20 cellular contexts compared by ENCODE assay signal in the genomic region with DNA sequence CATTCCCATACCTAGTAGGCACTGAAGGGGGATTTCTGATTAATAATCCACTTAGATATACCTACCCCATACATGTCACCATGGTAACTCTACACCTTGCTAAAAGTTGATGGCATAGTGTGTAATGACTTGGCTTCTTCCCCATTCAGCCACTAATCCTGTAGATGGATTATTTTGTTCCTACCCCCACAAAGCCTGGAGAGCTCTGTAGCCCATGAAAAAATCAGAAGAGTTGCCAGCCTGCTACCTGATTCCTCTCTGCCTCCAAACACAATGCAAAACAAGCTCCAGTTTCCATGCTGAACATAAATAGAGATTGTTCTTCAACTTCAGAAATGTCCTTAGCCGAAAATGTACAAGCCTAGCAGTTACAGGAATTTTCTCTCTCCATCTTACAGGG.
DNase-seq lines count a peak whose midpoint lies in the region; ATAC-seq, FAIRE-seq and TF ChIP-seq lines count a peak whose summit lies in the region.
"Had no signal": no experiment of that assay in that cellular context is flagged by ENCODE, and none has a peak within 500 bp of the region (broad histone marks: within the 10 kb centered on the region; RNA-seq: fewer than 3 reads in every experiment).

No MANE protein-coding gene starts in this region.

- no peak overlapping the region for H3K14ac ChIP-seq in IMR-90 (replicated peaks; ENCODE audit: low read depth, low read length)

- H3K23ac ChIP-seq in IMR-90 (ENCODE audit: low read depth, low read length): no peak overlapping the region

- no peaks in the 10 kb centered on the region for H3K79me2 ChIP-seq in keratinocyte (ENCODE audit: control insufficient read depth, insufficient read depth, low read length)

- no peak overlapping the region for H4K8ac ChIP-seq in IMR-90 (ENCODE audit: low read depth in 2 of 2, low read length in 2 of 2)

- H3K4me1 ChIP-seq in IMR-90 (ENCODE audit: control insufficient read depth, insufficient read depth, low read length): peaks cover 5% of the 10 kb centered on the region
- peaks cover 25% of the 10 kb centered on the region for H3K4me1 ChIP-seq in keratinocyte (ENCODE audit: control insufficient read depth, extremely low read depth, insufficient read depth, low read length)
- peaks cover 54 to 60% of the 10 kb centered on the region in 2 donors for H3K4me1 ChIP-seq in gastrocnemius medialis

- in situ Hi-C loops in IMR-90 (cut with MboI; ENCODE audit: low sequenced_read_pairs): no loop called here
- in situ Hi-C loops in gastrocnemius medialis (cut with MboI; ENCODE audit: low sequenced_read_pairs in 4 of 4): loop anchor here in 1 of 4 donors (25.0 kb wide), 1 partner anchor 1057 kb away; no protein-coding TSS in a partner anchor

- CTCF ChIA-PET in IMR-90 (lab: Yijun Ruan, JAX): interaction anchor here (0.9 kb wide), 1 partner anchor 11 kb away, joined by 4 read pairs; no protein-coding TSS in a partner anchor

- H3K27ac Mint-ChIP-seq in T-helper 17 cell: no peak overlapping the region
- H3K27ac Mint-ChIP-seq: CD14-positive monocyte, GM23338 had no signal

- no peak overlapping the region for H3K4me3 ChIP-seq in IMR-90 (ENCODE audit: insufficient read depth, low read depth, low read length)
- H3K4me3 ChIP-seq in keratinocyte (ENCODE audit: control insufficient read depth in 2 of 3, extremely low read depth in 1 of 3, insufficient read depth in 2 of 3, low read depth in 1 of 3, low read length in 3 of 3): no peak overlapping the region
- no peak overlapping the region for H3K4me3 ChIP-seq in gastrocnemius medialis
- H3K4me3 ChIP-seq: GM23338 had no signal

- H4K91ac ChIP-seq in IMR-90 (ENCODE audit: insufficient read depth, low read depth, low read length): no peak overlapping the region

- H3K79me1 ChIP-seq in IMR-90 (ENCODE audit: low read depth in 1 of 2, low read length in 2 of 2): no peaks in the 10 kb centered on the region

- H3K18ac ChIP-seq in IMR-90 (ENCODE audit: low read depth, low read length): no peak overlapping the region

- intact Hi-C loops in IMR-90 (cut with micrococcal nuclease): no loop called here
- intact Hi-C loops in gastrocnemius medialis (cut with DNase I; ENCODE audit: low total_unique reads): loop anchor here (10.0 kb wide), 1 partner anchor 1055 kb away; no protein-coding TSS in a partner anchor

- FAIRE-seq in keratinocyte (lab: Jason Lieb, UNC): peak; percentile 17

- H2BK5ac ChIP-seq in IMR-90 (ENCODE audit: low read depth, low read length, poor library complexity, severe bottlenecking): no peak overlapping the region

- no peak overlapping the region for H3K4me2 ChIP-seq in IMR-90 (ENCODE audit: low read depth, low read length)
- no peak overlapping the region for H3K4me2 ChIP-seq in keratinocyte (ENCODE audit: control insufficient read depth, extremely low read depth, insufficient read depth, low read depth, low read length)
- H3K4me2 ChIP-seq: GM23338 had no signal

- H3K9me1 ChIP-seq in IMR-90 (ENCODE audit: insufficient read depth, low read length): peaks cover 8% of the 10 kb centered on the region
- H3K9me1 ChIP-seq in keratinocyte (ENCODE audit: control insufficient read depth, extremely low read depth, insufficient read depth, low read length): no peaks in the 10 kb centered on the region

- no peaks in the 10 kb centered on the region for H4K20me1 ChIP-seq in IMR-90 (ENCODE audit: insufficient read depth, low read length)
- H4K20me1 ChIP-seq in keratinocyte (ENCODE audit: control insufficient read depth, extremely low read depth, insufficient read depth, low read length): no peaks in the 10 kb centered on the region

- H3K36me3 Mint-ChIP-seq in T-helper 17 cell (ENCODE audit: low read depth): no peaks in the 10 kb centered on the region
- H3K36me3 Mint-ChIP-seq: CD14-positive monocyte had no signal

- POLR2A ChIA-PET in IMR-90 (lab: Charles Lee; ENCODE audit: unreplicated experiment): no interaction called here

- H3K4me1 Mint-ChIP-seq in T-helper 17 cell: no peaks in the 10 kb centered on the region
- H3K4me1 Mint-ChIP-seq: CD14-positive monocyte had no signal

- no peak overlapping the region for H2AK9ac ChIP-seq in IMR-90 (replicated peaks; ENCODE audit: low read depth, low read length, poor library complexity)

- TF ChIP-seq POLR2A in IMR-90 (IDR thresholded peaks at IDR 0.05; ENCODE audit: low read depth, low read length) (no peak), gastrocnemius medialis (IDR thresholded peaks at IDR 0.05) (no peak)

- ATAC-seq in IMR-90 (ENCODE audit: low read depth) (no peak), gastrocnemius medialis (peak; percentile 67 to 72), HG03175 (IDR thresholded peaks at IDR 0.05; ENCODE audit: unreplicated experiment) (no peak), T-helper 17 cell (no peak)
- ATAC-seq: GM23338, HCT116 had no signal

- no peak overlapping the region for H3K27ac ChIP-seq in IMR-90 (ENCODE audit: insufficient read depth, low read length)
- no peak overlapping the region for H3K27ac ChIP-seq in keratinocyte (ENCODE audit: control insufficient read depth, insufficient read depth, low read length)
- H3K27ac ChIP-seq in gastrocnemius medialis: peak overlapping the region; percentile 82 to 94 (median 90)
- H3K27ac ChIP-seq: RWPE1 had no signal

- no peak overlapping the region for H3K9ac ChIP-seq in IMR-90 (ENCODE audit: low read depth, low read length)
- no peak overlapping the region for H3K9ac ChIP-seq in keratinocyte (ENCODE audit: control insufficient read depth, extremely low read depth, insufficient read depth, low read length)

- no CpG with 5 or more reads among the region's 1 CpG for WGBS in IMR-90 (ENCODE audit: extremely low coverage in 2 of 2, insufficient read length in 1 of 2), 2 experiments

- H3K27me3 Mint-ChIP-seq in T-helper 17 cell: peaks cover 80% of the 10 kb centered on the region

- BruUV-seq in IMR-90 (replicated peaks; lab: Mats Ljungman, UMichigan): no TSS peak

- dilution Hi-C loops in IMR-90 (cut with HindIII; ENCODE audit: low sequenced_read_pairs, unreplicated experiment) (no loop called here), keratinocyte (cut with MboI; ENCODE audit: extremely low pct_ligation_motif_present, low sequenced_read_pairs) (no loop called here)

- no peak for TF ChIP-seq CTCF in IMR-90 (conservative IDR thresholded peaks at IDR 0.05; ENCODE audit: low read depth, low read length)
- no peak for TF ChIP-seq CTCF in keratinocyte (optimal IDR thresholded peaks at IDR 0.05 in 1 of 3, IDR thresholded peaks at IDR 0.05 in 1 of 3, conservative IDR thresholded peaks at IDR 0.05 in 1 of 3; ENCODE audit: extremely low read depth in 1 of 3, insufficient read depth in 2 of 3, low read length in 3 of 3)
- TF ChIP-seq CTCF in gastrocnemius medialis (IDR thresholded peaks at IDR 0.05 in 4 of 5, conservative IDR thresholded peaks at IDR 0.05 in 1 of 5): no peak

- H2BK120ac ChIP-seq in IMR-90 (ENCODE audit: low read depth, low read length): no peak overlapping the region

- H2AFZ ChIP-seq in IMR-90 (replicated peaks; ENCODE audit: low read length, poor library complexity): no peak overlapping the region
- H2AFZ ChIP-seq in keratinocyte (ENCODE audit: control insufficient read depth, low read length): no peak overlapping the region
- H2AFZ ChIP-seq: GM23338 had no signal

- H3K4me3 Mint-ChIP-seq in T-helper 17 cell: no peak overlapping the region
- H3K4me3 Mint-ChIP-seq: CD14-positive monocyte, GM23338 had no signal

- peak overlapping the region; percentile 36; the same call in 1 of the 2 replicates for H2AK5ac ChIP-seq in IMR-90 (ENCODE audit: low read depth, low read length)

- no peak overlapping the region for H3K4ac ChIP-seq in IMR-90 (ENCODE audit: low read depth, low read length)

- no peak overlapping the region for H2BK20ac ChIP-seq in IMR-90 (ENCODE audit: low read depth, low read length)

- no peak for DNase-seq in IMR-90
- DNase-seq in NCI-H82 treated with DMSO at 0.1 percent for 48 hours (lab: John Stamatoyannopoulos, UW; ENCODE audit: unreplicated experiment): peak; percentile 56
- DNase-seq in keratinocyte (ENCODE audit: low read depth, low spot score): no peak
- no peak for DNase-seq in gastrocnemius medialis
- no peak for DNase-seq in activated CD4-positive, CD25-positive, alpha-beta regulatory T cell treated with anti-CD3 and anti-CD28 coated beads, Interleukin-2, amount 50 U/mL, for 72 hours
- DNase-seq in T-helper 17 cell: no peak
- DNase-seq: ACHN, AML-193, DMS53, KBM-7, MV-4-11, NCI-H1417 treated with DMSO at 0.1 percent for 48 hours, NCI-H2081, NCI-H345, SW 1271 had no signal

- no peak overlapping the region for H2BK15ac ChIP-seq in IMR-90 (ENCODE audit: low read depth, low read length)

- H3K27me3 ChIP-seq in IMR-90 (ENCODE audit: control insufficient read depth, insufficient read depth, low read length): peaks cover 2% of the 10 kb centered on the region; the same call in 1 of the 2 replicates
- H3K27me3 ChIP-seq in keratinocyte (ENCODE audit: control insufficient read depth, extremely low read depth, insufficient read depth, low read length): no peaks in the 10 kb centered on the region
- H3K27me3 ChIP-seq in gastrocnemius medialis: no peaks in the 10 kb centered on the region

- no peak overlapping the region for H3K56ac ChIP-seq in IMR-90 (ENCODE audit: extremely low read depth, insufficient read depth, low read length)

- no peak overlapping the region for H4K5ac ChIP-seq in IMR-90 (ENCODE audit: low read depth, low read length)

- TF ChIP-seq RAD21 in IMR-90 (IDR thresholded peaks at IDR 0.05; ENCODE audit: low read length): no peak

- no peaks in the 10 kb centered on the region for H3K9me3 ChIP-seq in IMR-90 (ENCODE audit: control insufficient read depth, insufficient read depth, low read length)
- H3K9me3 ChIP-seq in keratinocyte (ENCODE audit: control insufficient read depth, low read depth, low read length): no peaks in the 10 kb centered on the region
- H3K9me3 ChIP-seq in gastrocnemius medialis: no peaks in the 10 kb centered on the region
- no peaks in the 10 kb centered on the region for H3K9me3 ChIP-seq in T-helper 17 cell (ENCODE audit: control insufficient read depth, low read length, poor library complexity, severe bottlenecking)

- H3K36me3 ChIP-seq in IMR-90 (ENCODE audit: control insufficient read depth, insufficient read depth, low read length) (no peaks in the 10 kb centered on the region), keratinocyte (ENCODE audit: control insufficient read depth in 2 of 2, extremely low read depth in 1 of 2, insufficient read depth in 2 of 2, low read length in 2 of 2) (no peaks in the 10 kb centered on the region), gastrocnemius medialis (no peaks in the 10 kb centered on the region)

TF ChIP-seq in IMR-90, 13 proteins besides CTCF, POLR2A, EP300 and RAD21:
- TF ChIP-seq MAZ (IDR thresholded peaks at IDR 0.05; ENCODE audit: borderline replicate concordance, low read depth, low read length) (no peak), RCOR1 (IDR thresholded peaks at IDR 0.05; ENCODE audit: insufficient replicate concordance, low read length) (no peak), MXI1 (IDR thresholded peaks at IDR 0.05; ENCODE audit: borderline replicate concordance, low read depth, low read length) (no peak)
TF ChIP-seq in IMR-90: peak in this region for 0.

Comparison
In these comparisons a context has a peak if more than half of its experiments do, and no peak if none do; other contexts are left out.
1. ATAC-seq: peak in gastrocnemius medialis (2 of 2); none in IMR-90 (single experiment), HG03175 (single experiment) and T-helper 17 cell (single experiment).
2. H3K27ac ChIP-seq: peak in gastrocnemius medialis (4 of 4); none in IMR-90 (single experiment) and keratinocyte (single experiment).